ENCODE assay signal across 8 cellular contexts in the genomic region with DNA sequence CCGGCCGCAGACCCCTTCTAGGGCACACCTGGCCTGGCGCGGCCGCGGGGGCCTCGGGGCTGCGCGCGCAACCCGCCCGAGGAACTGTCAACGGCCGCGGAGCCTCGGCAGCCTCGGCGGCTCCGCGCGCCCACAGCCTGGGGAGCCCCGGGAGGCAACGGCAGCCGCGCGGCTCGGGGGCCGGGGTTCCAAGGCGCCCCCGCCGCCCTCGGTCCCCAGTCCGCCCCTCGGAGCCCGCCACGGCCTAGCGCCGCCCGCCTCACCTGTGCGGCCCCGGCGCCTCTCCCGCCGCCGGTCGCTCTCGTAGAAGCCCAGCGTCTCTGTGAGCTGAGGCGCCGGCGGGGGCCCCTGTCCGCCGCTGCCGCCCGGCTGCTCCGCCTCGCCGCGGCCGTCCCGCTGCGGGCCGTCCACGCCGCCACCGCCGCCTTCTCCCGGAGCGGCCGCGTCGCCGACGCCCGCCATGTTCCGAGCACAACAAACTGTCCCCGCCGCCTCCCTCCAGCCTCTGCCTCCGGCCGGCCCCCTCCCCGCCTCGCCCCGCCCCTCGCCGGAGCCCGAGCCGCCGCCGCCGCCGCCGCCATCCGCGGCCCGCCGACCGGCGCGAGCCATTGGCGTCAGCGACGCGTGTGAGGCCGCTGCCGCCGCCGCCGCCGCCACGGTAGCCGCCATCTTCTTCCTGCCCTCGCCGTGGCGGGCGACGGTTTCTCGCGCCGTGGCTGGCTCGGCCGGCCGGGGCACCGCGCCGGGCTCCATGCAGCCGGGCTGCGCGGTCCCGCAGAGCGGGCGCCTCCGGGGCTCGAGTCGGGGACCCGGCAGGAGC. TPM values are rescaled to one million over a fixed set of nuclear protein-coding genes. Genes with fewer than 3 reads are reported as not detected.
DNase-seq lines count a peak whose midpoint lies in the region; ATAC-seq, FAIRE-seq and TF ChIP-seq lines count a peak whose summit lies in the region.

A gene with protein sequence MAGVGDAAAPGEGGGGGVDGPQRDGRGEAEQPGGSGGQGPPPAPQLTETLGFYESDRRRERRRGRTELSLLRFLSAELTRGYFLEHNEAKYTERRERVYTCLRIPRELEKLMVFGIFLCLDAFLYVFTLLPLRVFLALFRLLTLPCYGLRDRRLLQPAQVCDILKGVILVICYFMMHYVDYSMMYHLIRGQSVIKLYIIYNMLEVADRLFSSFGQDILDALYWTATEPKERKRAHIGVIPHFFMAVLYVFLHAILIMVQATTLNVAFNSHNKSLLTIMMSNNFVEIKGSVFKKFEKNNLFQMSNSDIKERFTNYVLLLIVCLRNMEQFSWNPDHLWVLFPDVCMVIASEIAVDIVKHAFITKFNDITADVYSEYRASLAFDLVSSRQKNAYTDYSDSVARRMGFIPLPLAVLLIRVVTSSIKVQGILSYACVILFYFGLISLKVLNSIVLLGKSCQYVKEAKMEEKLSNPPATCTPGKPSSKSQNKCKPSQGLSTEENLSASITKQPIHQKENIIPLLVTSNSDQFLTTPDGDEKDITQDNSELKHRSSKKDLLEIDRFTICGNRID (minus strand): TSS at position 476 of the 820 bp plus-strand sequence. CDS start 14 bp downstream, at position 462.

- H3K27ac ChIP-seq in astrocyte (ENCODE audit: low read depth, low read length): peak within 1 kb of the TSS; percentile 74

- H3K4me1 Mint-ChIP-seq in astrocyte (ENCODE audit: low read depth, unreplicated experiment): peaks cover 21% of the 10 kb centered on the region

- peak within 1 kb of the TSS; percentile 92 for H2AFZ ChIP-seq in astrocyte (ENCODE audit: low read depth, low read length)

- H3K9me3 Mint-ChIP-seq in astrocyte (ENCODE audit: unreplicated experiment): no peaks in the 10 kb centered on the region

- no peak for TF ChIP-seq CTCF in astrocyte (IDR thresholded peaks at IDR 0.05; ENCODE audit: insufficient read depth, low read depth, low read length)
- TF ChIP-seq CTCF in retinal pigment epithelial cell (conservative IDR thresholded peaks at IDR 0.05; ENCODE audit: low read depth, low read length): no peak

- H3K4me2 ChIP-seq in astrocyte (ENCODE audit: low read length): peak within 1 kb of the TSS; percentile 99

- H3K27ac Mint-ChIP-seq in astrocyte (ENCODE audit: unreplicated experiment): peak within 1 kb of the TSS; percentile 92

- H3K4me3 Mint-ChIP-seq in astrocyte (ENCODE audit: unreplicated experiment): peak within 1 kb of the TSS; percentile 96

- peak; percentile 53 to 60 for DNase-seq in Kasumi-1 (lab: John Stamatoyannopoulos, UW)
- DNase-seq in T-helper 22 cell (ENCODE audit: low read depth): peak; percentile 65
- DNase-seq in astrocyte (ENCODE audit: low read depth): no peak
- peak; percentile 76 for DNase-seq in hepatic stellate cell (ENCODE audit: low spot score)
- no peak for DNase-seq in retinal pigment epithelial cell (ENCODE audit: low read depth)
- DNase-seq in A172 (ENCODE audit: low spot score): no peak

- no peaks in the 10 kb centered on the region for H3K36me3 Mint-ChIP-seq in astrocyte (ENCODE audit: low read depth, unreplicated experiment)

- H3K9ac ChIP-seq in astrocyte (ENCODE audit: low read length): peak within 1 kb of the TSS; percentile 89

- no peaks in the 10 kb centered on the region for H3K27me3 Mint-ChIP-seq in astrocyte (ENCODE audit: low read depth, unreplicated experiment)

- H3K4me3 ChIP-seq in GM08714 (ENCODE audit: low read length) (peak within 1 kb of the TSS; percentile 100), astrocyte (ENCODE audit: insufficient read depth, low read depth, low read length) (peak within 1 kb of the TSS; percentile 93), retinal pigment epithelial cell (ENCODE audit: low read length) (peak within 1 kb of the TSS; percentile 86)

- H3K79me2 ChIP-seq in astrocyte (ENCODE audit: insufficient read depth, low read length): peaks cover 40% of the 10 kb centered on the region

- H3K36me3 ChIP-seq in astrocyte (ENCODE audit: insufficient read depth, low read length): no peaks in the 10 kb centered on the region

- H3K27me3 ChIP-seq in astrocyte (ENCODE audit: insufficient read depth, low read length): no peaks in the 10 kb centered on the region

- H4K20me1 ChIP-seq in astrocyte (ENCODE audit: insufficient read depth, low read length): peaks cover 19% of the 10 kb centered on the region

- peaks cover 4% of the 10 kb centered on the region for H3K4me1 ChIP-seq in astrocyte (ENCODE audit: insufficient read depth, low read length)

- FAIRE-seq in astrocyte (lab: Jason Lieb, UNC): no peak

- H3K9me3 ChIP-seq in astrocyte (ENCODE audit: insufficient read depth, low read depth, low read length): no peaks in the 10 kb centered on the region

- peak; percentile 64 for ATAC-seq in GM21825 (IDR thresholded peaks at IDR 0.05; ENCODE audit: unreplicated experiment)

RNA-seq across cellular contexts. Expression of the gene that starts here (rescaled TPM):
- total RNA-seq in astrocyte: 25.3 and 32.5 TPM in 2 replicates
- 7.8 and 11.4 TPM in 2 replicates for total RNA-seq in A172 (2014; rRNA removed; shearing (Covaris generic))

Comparison
In these comparisons a context has a peak if more than half of its experiments do, and no peak if none do; other contexts are left out.
1. DNase-seq: peak in Kasumi-1 (2 of 2), T-helper 22 cell (single experiment) and hepatic stellate cell (single experiment); none in astrocyte (single experiment), retinal pigment epithelial cell (single experiment) and A172 (single experiment).
2. Peak in every context shown above with its lines, with median percentiles within 50 percentile points of each other: H3K4me3 ChIP-seq.